In genomic region chr21:44301961-44302406, GRCh38 we compare ENCODE assay signal across 1 cellular context.
TF ChIP-seq lines count a peak whose summit lies in the region.

No MANE protein-coding gene starts in this region.

TF ChIP-seq in GM12878, 131 proteins besides CTCF, POLR2A, EP300 and RAD21:
- TF ChIP-seq SPI1 (IDR thresholded peaks at IDR 0.05; ENCODE audit: borderline replicate concordance, insufficient read depth, low read depth, low read length): peak; percentile 11; the same call in 1 of the 2 replicates
- TF ChIP-seq ZBTB11 (CRISPR knock-in tag; IDR thresholded peaks at IDR 0.05): no peak
- TF ChIP-seq RELA (IDR thresholded peaks at IDR 0.05; ENCODE audit: borderline replicate concordance, partially characterized antibody): no peak
